10 cellular contexts compared by ENCODE assay signal in genomic region chr17:44661835-44662234, GRCh38. TPM values are rescaled to one million over a fixed set of nuclear protein-coding genes. Genes with fewer than 3 reads are reported as not detected.
"Had no signal": no experiment of that assay in that cellular context is flagged by ENCODE, and none has a peak within 500 bp of the region (broad histone marks: within the 10 kb centered on the region; RNA-seq: fewer than 3 reads in every experiment).

No MANE protein-coding gene starts in this region.

- H3K4me3 Mint-ChIP-seq: H9, HFFc6 had no signal

- ATAC-seq: HCT116 had no signal

- FAIRE-seq: H1, H54 had no signal

- H3K9ac ChIP-seq: GM23248 had no signal

- H3K9me3 Mint-ChIP-seq: HFFc6 had no signal

- H3K27ac ChIP-seq: GM23248 had no signal

- H3K9me3 ChIP-seq: HAP-1 had no signal

- H3K27ac Mint-ChIP-seq: H9, HFFc6 had no signal

- DNase-seq: GM23248, GOT3, H7, H9, HCEC 1CT, HFFc6 had no signal

- H2AFZ ChIP-seq: GM23248 had no signal

- H3K4me3 ChIP-seq: GM23248, HAP-1 had no signal

RNA-seq across cellular contexts. Expression of gene MEIOC, which starts 5.6 kb away (rescaled TPM):
- total RNA-seq: GM23248 had no signal
